ENCODE assay signal across 28 cellular contexts in genomic region chr7:158030071-158030470, GRCh38.
DNase-seq lines count a peak whose midpoint lies in the region; ATAC-seq and TF ChIP-seq lines count a peak whose summit lies in the region.
"Had no signal": no experiment of that assay in that cellular context is flagged by ENCODE, and none has a peak within 500 bp of the region (broad histone marks: within the 10 kb centered on the region; RNA-seq: fewer than 3 reads in every experiment).

No MANE protein-coding gene starts in this region.

- peaks cover 0 to 32% (median 13%) of the 10 kb centered on the region in 5 donors for H3K27me3 Mint-ChIP-seq in naive thymus-derived CD4-positive, alpha-beta T cell
- no peaks in the 10 kb centered on the region for H3K27me3 Mint-ChIP-seq in mesothelial cell of epicardium (ENCODE audit: low read depth)
- H3K27me3 Mint-ChIP-seq: IgD-negative memory B cell had no signal

- TF ChIP-seq POLR2A in Peyer's patch (IDR thresholded peaks at IDR 0.05), result no peak

- H3K9me3 Mint-ChIP-seq in naive thymus-derived CD4-positive, alpha-beta T cell, result peaks cover 0 to 27% (median 12%) of the 10 kb centered on the region in 11 donors
- peaks cover 8% of the 10 kb centered on the region for H3K9me3 Mint-ChIP-seq in mesothelial cell of epicardium

- H3K27ac Mint-ChIP-seq in naive thymus-derived CD4-positive, alpha-beta T cell, result no peak overlapping the region
- no peak overlapping the region for H3K27ac Mint-ChIP-seq in mesothelial cell of epicardium
- H3K27ac Mint-ChIP-seq: GM23338, HFFc6, IgD-negative memory B cell had no signal

- intact Hi-C loops in naive thymus-derived CD4-positive, alpha-beta T cell (cut with micrococcal nuclease), result no loop called here
- intact Hi-C loops in sciatic nerve (cut with DNase I), result no loop called here

- peak; percentile 4 for ATAC-seq in naive thymus-derived CD4-positive, alpha-beta T cell
- ATAC-seq in sciatic nerve, result no peak
- ATAC-seq: GM12878, GM23338 had no signal

- H3K27me3 ChIP-seq in Peyer's patch, result no peaks in the 10 kb centered on the region
- H3K27me3 ChIP-seq in naive thymus-derived CD4-positive, alpha-beta T cell (ENCODE audit: control insufficient read depth in 2 of 2, insufficient read depth in 2 of 2, low read length in 2 of 2), result no peaks in the 10 kb centered on the region

- no peak overlapping the region for H3K4me3 ChIP-seq in Peyer's patch
- no peak overlapping the region for H3K4me3 ChIP-seq in naive thymus-derived CD4-positive, alpha-beta T cell (ENCODE audit: low read length)
- H3K4me3 ChIP-seq: GM12878, GM23338, HAP-1, PC-9 had no signal

- no peaks in the 10 kb centered on the region for H3K36me3 ChIP-seq in Peyer's patch
- no peaks in the 10 kb centered on the region for H3K36me3 ChIP-seq in naive thymus-derived CD4-positive, alpha-beta T cell (ENCODE audit: control insufficient read depth in 2 of 3, insufficient read depth in 3 of 3, low read length in 3 of 3)
- H3K36me3 ChIP-seq: HAP-1 had no signal

- CTCF ChIA-PET in naive thymus-derived CD4-positive, alpha-beta T cell (lab: Charles Lee), result no interaction called here

- peaks cover 0 to 6% (median 0%) of the 10 kb centered on the region in 4 donors for H3K9me3 ChIP-seq in Peyer's patch
- H3K9me3 ChIP-seq in naive thymus-derived CD4-positive, alpha-beta T cell (ENCODE audit: control insufficient read depth in 2 of 3, low read length in 3 of 3), result no peaks in the 10 kb centered on the region
- H3K9me3 ChIP-seq: HAP-1 had no signal

- TF ChIP-seq CTCF in Peyer's patch (IDR thresholded peaks at IDR 0.05) (no peak), VCaP (conservative IDR thresholded peaks at IDR 0.05) (no peak), mesothelial cell of epicardium (IDR thresholded peaks at IDR 0.05; ENCODE audit: unreplicated experiment) (no peak)

- H3K36me3 Mint-ChIP-seq in naive thymus-derived CD4-positive, alpha-beta T cell, result peaks cover 0 to 14% (median 3%) of the 10 kb centered on the region in 5 donors
- no peaks in the 10 kb centered on the region for H3K36me3 Mint-ChIP-seq in mesothelial cell of epicardium

- peaks cover 0 to 7% (median 0%) of the 10 kb centered on the region in 7 donors for H3K4me1 Mint-ChIP-seq in naive thymus-derived CD4-positive, alpha-beta T cell
- H3K4me1 Mint-ChIP-seq in mesothelial cell of epicardium, result no peaks in the 10 kb centered on the region
- H3K4me1 Mint-ChIP-seq: GM23338, IgD-negative memory B cell had no signal

- peak in 2 of 3 donors; percentile 19 to 23 for DNase-seq in Peyer's patch
- no peak for DNase-seq in naive thymus-derived CD4-positive, alpha-beta T cell
- peak; percentile 21 for DNase-seq in sciatic nerve (ENCODE audit: low spot score)
- no peak for DNase-seq in NCI-H2227 (lab: John Stamatoyannopoulos, UW; ENCODE audit: unreplicated experiment)
- no peak for DNase-seq in NCI-H1048 (lab: John Stamatoyannopoulos, UW)
- DNase-seq in NCI-H1092 treated with DMSO at 0.1 percent for 48 hours (lab: John Stamatoyannopoulos, UW), result no peak
- DNase-seq in mesothelial cell of epicardium (ENCODE audit: low spot score in 2 of 2, unreplicated experiment in 2 of 2), result no peak
- DNase-seq: C1 segment of cervical spinal cord; CD4-positive, alpha-beta memory T cell; COR-L47; DMS79; EL; GDM1; HFFc6; NCI-H1105; NCI-H1436 treated with DMSO at 0.1 percent for 48 hours; NCI-H1930; NCI-H2107; NCI-H446; NCI-H524 treated with DMSO at 0.1 percent for 48 hours; PC-9; RPMI8226 had no signal

- POLR2A ChIA-PET in naive thymus-derived CD4-positive, alpha-beta T cell (lab: Charles Lee), result no interaction called here

- no peak overlapping the region for H3K4me3 Mint-ChIP-seq in naive thymus-derived CD4-positive, alpha-beta T cell
- no peak overlapping the region for H3K4me3 Mint-ChIP-seq in mesothelial cell of epicardium
- H3K4me3 Mint-ChIP-seq: CD4-positive, alpha-beta memory T cell; GM23338; HFFc6 had no signal

- H3K4me1 ChIP-seq in Peyer's patch, result no peaks in the 10 kb centered on the region
- no peaks in the 10 kb centered on the region for H3K4me1 ChIP-seq in naive thymus-derived CD4-positive, alpha-beta T cell (ENCODE audit: control insufficient read depth in 2 of 2, insufficient read depth in 2 of 2, low read length in 2 of 2)
- H3K4me1 ChIP-seq: HAP-1 had no signal

- H3K27ac ChIP-seq in Peyer's patch (no peak overlapping the region), VCaP (peak overlapping the region; percentile 68)
- H3K27ac ChIP-seq in naive thymus-derived CD4-positive, alpha-beta T cell (ENCODE audit: low read depth, low read length), result no peak overlapping the region
- H3K27ac ChIP-seq: KMS-11, PC-9 had no signal

Comparison
In these comparisons a context has a peak if more than half of its experiments do, and no peak if none do; other contexts are left out.
1. DNase-seq: peak in Peyer's patch (2 of 3) and sciatic nerve (single experiment); none in naive thymus-derived CD4-positive, alpha-beta T cell (0 of 9), NCI-H2227 (single experiment), NCI-H1048 (single experiment), NCI-H1092 treated with DMSO at 0.1 percent for 48 hours (single experiment) and mesothelial cell of epicardium (0 of 2).